In genomic region chr15:39717134-39717533, GRCh38 we compare ENCODE assay signal across 32 cellular contexts.
"Had no signal": no experiment of that assay in that cellular context is flagged by ENCODE, and none has a peak within 500 bp of the region (broad histone marks: within the 10 kb centered on the region; RNA-seq: fewer than 3 reads in every experiment).

No MANE protein-coding gene starts in this region.

- ATAC-seq: activated CD8-positive, alpha-beta T cell treated with anti-CD3 and anti-CD28 coated beads for 36 hours; activated T-cell treated with anti-CD3 and anti-CD28 coated beads, Interleukin-2, amount 50 U/mL, for 72 hours; activated T-helper 17 cell treated with anti-CD3 and anti-CD28 coated beads, Interleukin-2, amount 50 U/mL, for 72 hours; Panc1 had no signal

- H3K9me3 ChIP-seq: MG63, SJCRH30 had no signal

- H3K36me3 ChIP-seq: brain microvascular endothelial cell, MG63, SJCRH30 had no signal

- H3K27ac ChIP-seq: brain microvascular endothelial cell, SJCRH30, SK-N-MC had no signal

- H3K27me3 ChIP-seq: brain microvascular endothelial cell, MG63, SJCRH30 had no signal

- DNase-seq: activated CD4-positive, alpha-beta T cell treated with anti-CD3 and anti-CD28 coated beads, Interleukin-2, amount 10 ng/mL, durations not matched to agents 24 days and 14 days; activated CD4-positive, alpha-beta T cell treated with anti-CD3 and anti-CD28 coated beads, Interleukin-2, amount 50 U/mL, for 4 hours; activated CD8-positive, alpha-beta T cell treated with anti-CD3 and anti-CD28 coated beads for 36 hours; activated effector memory CD4-positive, alpha-beta T cell treated with anti-CD3 and anti-CD28 coated beads, Interleukin-2, amount 50 U/mL, for 16 hours; activated naive CD4-positive, alpha-beta T cell; activated naive CD4-positive, alpha-beta T cell treated with anti-CD3 and anti-CD28 coated beads, Interleukin-2, amount 50 U/mL, for 16 hours; activated naive CD8-positive, alpha-beta T cell treated with anti-CD3 and anti-CD28 coated beads for 36 hours; activated T-cell treated with anti-CD3 and anti-CD28 coated beads, Interleukin-2, amount 50 U/mL, for 1 hour; activated T-cell treated with anti-CD3 and anti-CD28 coated beads, Interleukin-2, amount 50 U/mL, for 72 hours; amniotic stem cell; aorta; brain microvascular endothelial cell; central memory CD4-positive, alpha-beta T cell; Karpas-422; MG63; NCI-H1048; NCI-H1105 treated with DMSO at 0.1 percent for 48 hours; NCI-H1436; NCI-H1694; NCI-H1930; NCI-H2081 treated with DMSO at 0.1 percent for 48 hours; NCI-H226; NCI-H446 treated with DMSO at 0.1 percent for 48 hours; NCI-H69; NCI-H82; NK-92 treated with Interleukin-12 subunit alpha and Interleukin-12 subunit beta, amount 100 ng/mL, for 24 hours; SHP77; SJCRH30 had no signal

- FAIRE-seq: TTC549 had no signal

- H3K4me3 ChIP-seq: MG63, SJCRH30, SK-N-MC had no signal
